Comparison of ENCODE assay signal across 10 cellular contexts in the genomic region with DNA sequence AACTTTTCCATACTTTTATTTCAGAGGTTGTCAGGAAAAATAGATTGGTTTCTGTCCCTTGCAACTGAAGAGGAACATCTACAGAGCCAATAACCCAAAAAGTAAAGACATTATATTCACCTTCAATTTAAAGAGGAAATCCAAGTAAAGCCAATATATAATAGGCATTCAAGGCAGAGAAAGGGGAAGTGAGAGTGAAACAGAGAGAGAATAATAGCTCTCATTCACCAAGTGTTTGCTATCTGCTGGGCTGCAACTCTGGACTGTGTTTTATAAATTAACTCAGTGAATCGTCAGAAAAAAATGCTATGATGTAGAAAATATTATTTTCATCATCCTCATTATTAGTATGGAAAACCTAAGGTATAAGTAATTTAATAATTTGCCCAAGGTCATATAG.
DNase-seq lines count a peak whose midpoint lies in the region; ATAC-seq and TF ChIP-seq lines count a peak whose summit lies in the region.
"Had no signal": no experiment of that assay in that cellular context is flagged by ENCODE, and none has a peak within 500 bp of the region (broad histone marks: within the 10 kb centered on the region; RNA-seq: fewer than 3 reads in every experiment).

No MANE protein-coding gene starts in this region.

- no peak overlapping the region for H3K4me3 Mint-ChIP-seq in CD4-positive, alpha-beta memory T cell
- H3K4me3 Mint-ChIP-seq: naive B cell; stimulated activated naive CD8-positive, alpha-beta T cell treated with anti-CD3 and anti-CD28 coated beads, Interleukin-15, Interleukin-2, amounts not matched to agents 100 ng/mL and 50 ng/mL, for 24 hours had no signal

- no peak overlapping the region for H3K27ac Mint-ChIP-seq in CD4-positive, alpha-beta memory T cell
- H3K27ac Mint-ChIP-seq in activated naive CD4-positive, alpha-beta T cell treated with anti-CD3 and anti-CD28 coated beads, Interleukin-2, amount 50 U/mL, for 72 hours = no peak overlapping the region
- H3K27ac Mint-ChIP-seq: naive B cell; stimulated activated naive CD8-positive, alpha-beta T cell treated with anti-CD3 and anti-CD28 coated beads, Interleukin-15, Interleukin-2, amounts not matched to agents 100 ng/mL and 50 ng/mL, for 24 hours had no signal

- H4K20me1 ChIP-seq in MM.1S (ENCODE audit: insufficient read depth, low read length) = no peaks in the 10 kb centered on the region

- intact Hi-C loops in CD4-positive, alpha-beta memory T cell (cut with micrococcal nuclease) = no loop called here

- CTCF ChIA-PET in CD4-positive, alpha-beta memory T cell (lab: Charles Lee; ENCODE audit: partially characterized antibody) = no interaction called here

- no peaks in the 10 kb centered on the region for H3K9me2 ChIP-seq in MM.1S (replicated peaks; ENCODE audit: insufficient read depth, low read length)

- no peaks in the 10 kb centered on the region for H3K27me3 Mint-ChIP-seq in CD4-positive, alpha-beta memory T cell
- H3K27me3 Mint-ChIP-seq: naive B cell; stimulated activated naive CD8-positive, alpha-beta T cell treated with anti-CD3 and anti-CD28 coated beads, Interleukin-15, Interleukin-2, amounts not matched to agents 100 ng/mL and 50 ng/mL, for 24 hours had no signal

- no peak overlapping the region for H2AFZ ChIP-seq in MM.1S (ENCODE audit: low read length)

- H3K27ac ChIP-seq in MM.1S (ENCODE audit: low read length) = no peak overlapping the region
- no peak overlapping the region for H3K27ac ChIP-seq in CD4-positive, alpha-beta memory T cell (ENCODE audit: low read depth, low read length)

- H3K4me1 Mint-ChIP-seq in CD4-positive, alpha-beta memory T cell = no peaks in the 10 kb centered on the region
- H3K4me1 Mint-ChIP-seq: naive B cell had no signal

- H3F3A ChIP-seq in MM.1S (ENCODE audit: insufficient read depth, low read length) = no peaks in the 10 kb centered on the region

- peaks cover 0 to 3% (median 0%) of the 10 kb centered on the region in 8 donors for H3K9me3 Mint-ChIP-seq in CD4-positive, alpha-beta memory T cell
- peaks cover 0 to 4% of the 10 kb centered on the region in 2 donors for H3K9me3 Mint-ChIP-seq in activated naive CD4-positive, alpha-beta T cell treated with anti-CD3 and anti-CD28 coated beads, Interleukin-2, amount 50 U/mL, for 72 hours
- H3K9me3 Mint-ChIP-seq: stimulated activated naive CD8-positive, alpha-beta T cell treated with anti-CD3 and anti-CD28 coated beads, Interleukin-15, Interleukin-2, amounts not matched to agents 100 ng/mL and 50 ng/mL, for 24 hours had no signal

- H3K4me3 ChIP-seq in MM.1S (ENCODE audit: low read length) = no peak overlapping the region
- H3K4me3 ChIP-seq in CD4-positive, alpha-beta memory T cell (ENCODE audit: low read length in 2 of 2) = no peak overlapping the region

- H3K36me3 Mint-ChIP-seq in CD4-positive, alpha-beta memory T cell = no peaks in the 10 kb centered on the region
- H3K36me3 Mint-ChIP-seq in activated naive CD4-positive, alpha-beta T cell treated with anti-CD3 and anti-CD28 coated beads, Interleukin-2, amount 50 U/mL, for 72 hours = no peaks in the 10 kb centered on the region
- H3K36me3 Mint-ChIP-seq: naive B cell had no signal

- H3K4me1 ChIP-seq in MM.1S (ENCODE audit: low read length) = peaks cover 16% of the 10 kb centered on the region; the same call in 1 of the 2 replicates
- no peaks in the 10 kb centered on the region for H3K4me1 ChIP-seq in CD4-positive, alpha-beta memory T cell (ENCODE audit: insufficient read depth, low read length)

- ATAC-seq in GM18498 (IDR thresholded peaks at IDR 0.05; ENCODE audit: unreplicated experiment) = peak; percentile 99
- ATAC-seq in GM19467 (IDR thresholded peaks at IDR 0.05; ENCODE audit: unreplicated experiment) = peak; percentile 91
- ATAC-seq in HG02973 (IDR thresholded peaks at IDR 0.05; ENCODE audit: unreplicated experiment) = peak; percentile 99
- no peak for ATAC-seq in activated naive CD4-positive, alpha-beta T cell treated with anti-CD3 and anti-CD28 coated beads, Interleukin-2, amount 50 U/mL, for 72 hours

- H3K4me2 ChIP-seq in MM.1S (ENCODE audit: low read depth, low read length) = no peak overlapping the region

- no peaks in the 10 kb centered on the region for H3K79me2 ChIP-seq in MM.1S (ENCODE audit: low read length)

- H3K9me3 ChIP-seq in MM.1S (replicated peaks; ENCODE audit: insufficient read depth, low read length) = no peaks in the 10 kb centered on the region
- no peaks in the 10 kb centered on the region for H3K9me3 ChIP-seq in CD4-positive, alpha-beta memory T cell (ENCODE audit: control insufficient read depth in 1 of 2, low read length in 2 of 2)

- TF ChIP-seq CTCF in MM.1S (IDR thresholded peaks at IDR 0.05; ENCODE audit: low read length) = no peak

- DNase-seq in MM.1S (peak; percentile 25), DMS79 treated with DMSO at 0.1 percent for 48 hours (lab: John Stamatoyannopoulos, UW) (no peak)
- DNase-seq in CD4-positive, alpha-beta memory T cell = no peak
- DNase-seq in activated naive CD4-positive, alpha-beta T cell treated with anti-CD3 and anti-CD28 coated beads, Interleukin-2, amount 50 U/mL, for 72 hours (ENCODE audit: low spot score in 2 of 2) = no peak
- DNase-seq in activated effector memory CD4-positive, alpha-beta T cell treated with Interleukin-2 at 50 U/mL for 16 hours = no peak
- DNase-seq: naive B cell had no signal

- POLR2A ChIA-PET in CD4-positive, alpha-beta memory T cell (lab: Charles Lee; ENCODE audit: partially characterized antibody) = no interaction called here

- no peak overlapping the region for H3K9ac ChIP-seq in MM.1S (ENCODE audit: low read length)

- no peaks in the 10 kb centered on the region for H3K27me3 ChIP-seq in MM.1S (replicated peaks; ENCODE audit: insufficient read depth, low read length)
- H3K27me3 ChIP-seq in CD4-positive, alpha-beta memory T cell (ENCODE audit: insufficient read depth, low read length) = no peaks in the 10 kb centered on the region

- no peaks in the 10 kb centered on the region for H3K36me3 ChIP-seq in MM.1S (replicated peaks; ENCODE audit: insufficient read depth, low read length)
- no peaks in the 10 kb centered on the region for H3K36me3 ChIP-seq in CD4-positive, alpha-beta memory T cell (ENCODE audit: insufficient read depth, low read length)

Comparison
In these comparisons a context has a peak if more than half of its experiments do, and no peak if none do; other contexts are left out.
1. ATAC-seq: peak in GM18498 (single experiment), GM19467 (single experiment) and HG02973 (single experiment); none in activated naive CD4-positive, alpha-beta T cell treated with anti-CD3 and anti-CD28 coated beads, Interleukin-2, amount 50 U/mL, for 72 hours (0 of 2).